Comparison of ENCODE assay signal across 13 cellular contexts in genomic region chr3:193829781-193830180, GRCh38.
DNase-seq lines count a peak whose midpoint lies in the region; ATAC-seq, FAIRE-seq and TF ChIP-seq lines count a peak whose summit lies in the region.
"Had no signal": no experiment of that assay in that cellular context is flagged by ENCODE, and none has a peak within 500 bp of the region (broad histone marks: within the 10 kb centered on the region; RNA-seq: fewer than 3 reads in every experiment).

No MANE protein-coding gene starts in this region.

- WGBS in K562 (ENCODE audit: insufficient coverage, low coverage, missing lambda C conversion rate), result 64% methylated on average over 5 of the region's 5 CpGs
- no CpG with 5 or more reads among the region's 5 CpGs for WGBS in neuronal stem cell (ENCODE audit: extremely low coverage in 2 of 2, insufficient read length in 2 of 2, insufficient replicate concordance in 1 of 2), 2 donors

- no peak overlapping the region for H2BK15ac ChIP-seq in neuronal stem cell (ENCODE audit: low read length)

- H2AFZ ChIP-seq in K562 (ENCODE audit: low read depth, low read length) (no peak overlapping the region), neuronal stem cell (ENCODE audit: low read length) (no peak overlapping the region)

- POLR2A ChIA-PET in K562 (lab: Yijun Ruan, JAX), result interaction anchor here (0.6 to 1.7 kb wide), 5 partner anchors 12 to 484 kb away, joined by 3 read pairs; partner anchors contain the start of gene HES1
- POLR2A ChIA-PET in naive thymus-derived CD4-positive, alpha-beta T cell (lab: Charles Lee), result no interaction called here

- H4K20me1 ChIP-seq in K562 (replicated peaks; ENCODE audit: control insufficient read depth, insufficient read depth, low read length), result no peaks in the 10 kb centered on the region

- no peak overlapping the region for H3K4me3 ChIP-seq in K562
- H3K4me3 ChIP-seq in vagina, result no peak overlapping the region
- no peak overlapping the region for H3K4me3 ChIP-seq in neuronal stem cell (ENCODE audit: low read length in 2 of 2)
- H3K4me3 ChIP-seq in naive thymus-derived CD4-positive, alpha-beta T cell (ENCODE audit: low read length), result no peak overlapping the region
- H3K4me3 ChIP-seq: A549, tibial artery had no signal

- H3K79me2 ChIP-seq in K562 (ENCODE audit: control insufficient read depth, insufficient read depth, low read length), result no peaks in the 10 kb centered on the region

- no peak overlapping the region for H2BK5ac ChIP-seq in neuronal stem cell (ENCODE audit: low read length)

- no peaks in the 10 kb centered on the region for H3K36me3 Mint-ChIP-seq in naive thymus-derived CD4-positive, alpha-beta T cell

- CTCF ChIA-PET in K562 (lab: Yijun Ruan, JAX; ENCODE audit: low intra/inter-chr PET ratio), result no interaction called here
- CTCF ChIA-PET in naive thymus-derived CD4-positive, alpha-beta T cell (lab: Charles Lee), result no interaction called here

- no peak overlapping the region for H3K27ac ChIP-seq in K562 (ENCODE audit: extremely low read depth, low read depth, low read length)
- peak overlapping the region; percentile 58 for H3K27ac ChIP-seq in vagina
- no peak overlapping the region for H3K27ac ChIP-seq in neuronal stem cell (replicated peaks; ENCODE audit: low read length)
- H3K27ac ChIP-seq in naive thymus-derived CD4-positive, alpha-beta T cell (ENCODE audit: low read depth, low read length), result no peak overlapping the region
- H3K27ac ChIP-seq: A549, tibial artery had no signal

- no peak overlapping the region for H2BK12ac ChIP-seq in neuronal stem cell (ENCODE audit: low read length)

- H3K9me1 ChIP-seq in K562 (ENCODE audit: control insufficient read depth, insufficient read depth, low read length), result no peaks in the 10 kb centered on the region

- no peak overlapping the region for H3K4me3 Mint-ChIP-seq in naive thymus-derived CD4-positive, alpha-beta T cell

- H3K4me1 ChIP-seq in K562 (replicated peaks in 1 of 2; ENCODE audit: control insufficient read depth in 2 of 2, insufficient read depth in 2 of 2, low read length in 2 of 2), result peaks cover 14 to 37% of the 10 kb centered on the region in 2 experiments
- H3K4me1 ChIP-seq in vagina, result peaks cover 48% of the 10 kb centered on the region
- peaks cover 3 to 26% of the 10 kb centered on the region in 2 donors for H3K4me1 ChIP-seq in neuronal stem cell (ENCODE audit: control insufficient read depth in 2 of 2, insufficient read depth in 1 of 2, low read depth in 1 of 2, low read length in 2 of 2)
- H3K4me1 ChIP-seq in naive thymus-derived CD4-positive, alpha-beta T cell (ENCODE audit: control insufficient read depth in 2 of 2, insufficient read depth in 2 of 2, low read length in 2 of 2), result no peaks in the 10 kb centered on the region
- H3K4me1 ChIP-seq: A549, tibial artery had no signal

- no peak overlapping the region for H3K14ac ChIP-seq in neuronal stem cell (ENCODE audit: low read length)

- no peak overlapping the region for H4K8ac ChIP-seq in neuronal stem cell (ENCODE audit: low read depth, low read length)

- FAIRE-seq in K562 (lab: Jason Lieb, UNC), result no peak
- FAIRE-seq: A549 had no signal

- H3K27ac Mint-ChIP-seq in naive thymus-derived CD4-positive, alpha-beta T cell, result no peak overlapping the region

- H3K18ac ChIP-seq in neuronal stem cell (ENCODE audit: low read length), result no peak overlapping the region

- H3K27me3 ChIP-seq in K562 (ENCODE audit: control insufficient read depth in 2 of 2, insufficient read depth in 2 of 2, low read length in 2 of 2), result no peaks in the 10 kb centered on the region
- H3K27me3 ChIP-seq in vagina, result no peaks in the 10 kb centered on the region
- no peaks in the 10 kb centered on the region for H3K27me3 ChIP-seq in neuronal stem cell (ENCODE audit: control insufficient read depth in 3 of 3, insufficient read depth in 3 of 3, low read depth in 1 of 3, low read length in 3 of 3)
- no peaks in the 10 kb centered on the region for H3K27me3 ChIP-seq in naive thymus-derived CD4-positive, alpha-beta T cell (ENCODE audit: control insufficient read depth in 2 of 2, insufficient read depth in 2 of 2, low read length in 2 of 2)

- H3K36me3 ChIP-seq in K562 (ENCODE audit: control insufficient read depth, insufficient read depth, low read length), result no peaks in the 10 kb centered on the region
- H3K36me3 ChIP-seq in vagina, result no peaks in the 10 kb centered on the region
- H3K36me3 ChIP-seq in neuronal stem cell (replicated peaks in 1 of 2; ENCODE audit: control insufficient read depth in 2 of 2, insufficient read depth in 2 of 2, low read length in 2 of 2), result no peaks in the 10 kb centered on the region
- H3K36me3 ChIP-seq in naive thymus-derived CD4-positive, alpha-beta T cell (ENCODE audit: control insufficient read depth in 2 of 3, insufficient read depth in 3 of 3, low read length in 3 of 3), result no peaks in the 10 kb centered on the region
- H3K36me3 ChIP-seq: tibial artery had no signal

- peaks cover 0 to 7% (median 0%) of the 10 kb centered on the region in 7 donors for H3K4me1 Mint-ChIP-seq in naive thymus-derived CD4-positive, alpha-beta T cell

- TF ChIP-seq CTCF in K562 (IDR thresholded peaks at IDR 0.05 in 2 of 3, conservative IDR thresholded peaks at IDR 0.05 in 1 of 3; ENCODE audit: insufficient read depth in 2 of 3, low read depth in 1 of 3, low read length in 3 of 3) (no peak), vagina (IDR thresholded peaks at IDR 0.05) (no peak)

- no peaks in the 10 kb centered on the region for H3K9me3 Mint-ChIP-seq in naive thymus-derived CD4-positive, alpha-beta T cell

- H3K9ac ChIP-seq in K562 (ENCODE audit: insufficient read depth in 1 of 2, low read depth in 2 of 2, low read length in 2 of 2), result no peak overlapping the region
- no peak overlapping the region for H3K9ac ChIP-seq in neuronal stem cell (ENCODE audit: low read depth, low read length, poor library complexity)

- H4K91ac ChIP-seq in neuronal stem cell (ENCODE audit: low read depth, low read length, poor library complexity), result no peak overlapping the region

- no peak overlapping the region for H2BK120ac ChIP-seq in neuronal stem cell (ENCODE audit: low read depth, low read length)

- TF ChIP-seq RAD21 in K562 (CRISPR knock-in tag; conservative IDR thresholded peaks at IDR 0.05 in 1 of 2, IDR thresholded peaks at IDR 0.05 in 1 of 2), result no peak

- H3K4me2 ChIP-seq in K562 (ENCODE audit: insufficient read depth, low read length) (no peak overlapping the region), neuronal stem cell (ENCODE audit: insufficient read depth, low read length, poor library complexity, severe bottlenecking) (no peak overlapping the region)
- H3K4me2 ChIP-seq: A549 had no signal

- H2AK5ac ChIP-seq in neuronal stem cell (ENCODE audit: low read depth, low read length), result no peak overlapping the region

- BruUV-seq in K562 (replicated peaks; lab: Mats Ljungman, UMichigan), result no TSS peak

- ATAC-seq in K562 (no peak), HG03469 (IDR thresholded peaks at IDR 0.05; ENCODE audit: unreplicated experiment) (no peak)
- no peak for ATAC-seq in naive thymus-derived CD4-positive, alpha-beta T cell

- peaks cover 0 to 19% (median 0%) of the 10 kb centered on the region in 5 donors for H3K27me3 Mint-ChIP-seq in naive thymus-derived CD4-positive, alpha-beta T cell

- in situ Hi-C loops in K562 (cut with MboI), result no loop called here

- TF ChIP-seq POLR2A in K562 (conservative IDR thresholded peaks at IDR 0.05) (no peak), vagina (IDR thresholded peaks at IDR 0.05) (no peak)

- no peak overlapping the region for H3K4ac ChIP-seq in neuronal stem cell (ENCODE audit: low read length)

- no peaks in the 10 kb centered on the region for H3K79me1 ChIP-seq in neuronal stem cell (ENCODE audit: low read depth, low read length)

- H3K23ac ChIP-seq in neuronal stem cell (ENCODE audit: low read depth, low read length, poor library complexity), result no peak overlapping the region

- DNase-seq in NCI-H345 (lab: John Stamatoyannopoulos, UW) (peak; percentile 41), NCI-H345 treated with DMSO at 0.1 percent for 48 hours (lab: John Stamatoyannopoulos, UW; ENCODE audit: unreplicated experiment) (no peak), K562 (ENCODE audit: extremely low read depth in 1 of 4, low spot score in 3 of 4) (no peak), kidney tubule cell (ENCODE audit: low spot score) (peak; percentile 92), vagina (ENCODE audit: extremely low spot score in 2 of 2) (peak in 1 of 2 donors; percentile 95), neuronal stem cell (ENCODE audit: low spot score) (no peak)
- DNase-seq in naive thymus-derived CD4-positive, alpha-beta T cell, result no peak
- DNase-seq: activated CD4-positive, CD25-positive, alpha-beta regulatory T cell; activated gamma-delta T cell; Kasumi-1; tibial artery had no signal

- intact Hi-C loops in K562 (cut with micrococcal nuclease) (no loop called here), vagina (cut with DNase I) (no loop called here)
- intact Hi-C loops in naive thymus-derived CD4-positive, alpha-beta T cell (cut with micrococcal nuclease), result no loop called here

- no peaks in the 10 kb centered on the region for H3K9me3 ChIP-seq in K562 (replicated peaks; ENCODE audit: control insufficient read depth, insufficient read depth, low read depth, low read length)
- H3K9me3 ChIP-seq in vagina, result no peaks in the 10 kb centered on the region
- H3K9me3 ChIP-seq in neuronal stem cell (replicated peaks in 1 of 2; ENCODE audit: control insufficient read depth in 2 of 2, insufficient read depth in 1 of 2, low read depth in 1 of 2, low read length in 2 of 2), result peaks cover 0 to 5% of the 10 kb centered on the region in 2 donors
- no peaks in the 10 kb centered on the region for H3K9me3 ChIP-seq in naive thymus-derived CD4-positive, alpha-beta T cell (ENCODE audit: control insufficient read depth in 2 of 3, low read length in 3 of 3)
- H3K9me3 ChIP-seq: A549, tibial artery had no signal

- no peak for TF ChIP-seq EP300 in K562 (IDR thresholded peaks at IDR 0.05; ENCODE audit: low read length)

TF ChIP-seq in K562, 482 proteins besides CTCF, POLR2A, EP300 and RAD21 (continues in another document):
- no peak for TF ChIP-seq STAT5B (CRISPR knock-in tag; IDR thresholded peaks at IDR 0.05)
- no peak for TF ChIP-seq BRD9 (IDR thresholded peaks at IDR 0.05; ENCODE audit: low read depth, partially characterized antibody)

Comparison
In these comparisons a context has a peak if more than half of its experiments do, and no peak if none do; other contexts are left out.
1. DNase-seq: peak in NCI-H345 (single experiment) and kidney tubule cell (single experiment); none in NCI-H345 treated with DMSO at 0.1 percent for 48 hours (single experiment), K562 (0 of 4), neuronal stem cell (single experiment) and naive thymus-derived CD4-positive, alpha-beta T cell (0 of 9).